Comparison of ENCODE assay signal across 17 cellular contexts in the genomic region with DNA sequence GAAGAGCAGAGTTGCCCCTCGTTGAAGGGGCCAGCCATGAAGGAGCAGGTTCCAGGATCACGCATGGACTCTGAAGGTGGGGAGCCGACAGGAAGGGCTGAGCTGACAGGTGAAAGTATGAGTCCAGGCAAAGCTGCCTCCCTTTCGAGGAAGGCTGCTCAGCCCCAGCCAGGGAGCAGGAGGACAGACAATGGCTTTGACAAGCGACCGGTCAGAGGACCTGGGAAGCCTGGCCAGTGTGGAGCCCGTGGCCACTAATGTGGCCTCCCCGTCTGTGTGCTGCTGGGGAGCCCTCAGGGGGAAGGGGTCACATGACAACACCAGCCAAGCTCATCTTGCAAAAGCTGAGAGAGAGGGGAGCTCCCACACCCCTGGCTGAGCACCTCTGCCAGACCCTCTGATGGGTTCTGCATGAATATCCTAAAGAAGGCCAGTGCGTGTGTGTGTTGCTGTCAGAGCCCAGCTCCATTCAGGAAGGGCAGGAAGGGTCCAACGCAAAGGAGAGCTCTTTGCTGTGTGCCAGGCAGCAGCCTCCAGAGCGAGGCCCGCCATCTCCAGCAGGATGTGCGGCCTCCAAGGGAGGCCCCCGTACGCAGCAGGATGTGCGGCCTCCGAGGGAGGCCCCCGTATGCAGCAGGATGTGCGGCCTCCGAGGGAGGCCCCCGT.
DNase-seq lines count a peak whose midpoint lies in the region; ATAC-seq and TF ChIP-seq lines count a peak whose summit lies in the region.
"Had no signal": no experiment of that assay in that cellular context is flagged by ENCODE, and none has a peak within 500 bp of the region (broad histone marks: within the 10 kb centered on the region; RNA-seq: fewer than 3 reads in every experiment).

No MANE protein-coding gene starts in this region.

- DNase-seq in activated CD4-positive, alpha-beta T cell treated with anti-CD3 and anti-CD28 coated beads, Interleukin-2, amount 10 ng/mL, durations not matched to agents 7 days and 5 days = no peak
- no peak for DNase-seq in activated CD4-positive, alpha-beta T cell treated with anti-CD3 and anti-CD28 coated beads for 1 hour
- peak in 1 of 5 donors; percentile 51 for DNase-seq in CD8-positive, alpha-beta memory T cell
- DNase-seq in activated T-helper 1 cell treated with anti-CD3 and anti-CD28 coated beads, Interleukin-12 subunit alpha, Interleukin-12 subunit beta, Interleukin-2, Interleukin-4 antibody, amounts not matched to agents 30 ng/mL and 10 ng/mL and 1 ng/mL, durations not matched to agents 14 hours and 24 hours and 36 hours (ENCODE audit: low spot score) = no peak
- DNase-seq in lower lobe of right lung (peak; percentile 27), middle frontal gyrus (ENCODE audit: extremely low spot score, low spot score) (no peak), NCI-H524 treated with DMSO at 0.1 percent for 48 hours (lab: John Stamatoyannopoulos, UW) (no peak), NCI-H510A (lab: John Stamatoyannopoulos, UW) (no peak)
- DNase-seq: hypothalamus; NCI-H1417; NCI-H226; stimulated activated CD4-positive, alpha-beta T cell treated with anti-CD3 and anti-CD28 coated beads, Interleukin-1b, Interleukin-23, amount 100 ng/mL, for 48 hours had no signal

- H3K9me3 ChIP-seq in CD8-positive, alpha-beta memory T cell (ENCODE audit: low read length) = no peaks in the 10 kb centered on the region
- H3K9me3 ChIP-seq in lower lobe of right lung = no peaks in the 10 kb centered on the region
- H3K9me3 ChIP-seq: A549, ascending aorta had no signal

- intact Hi-C loops in activated T-helper 1 cell treated with anti-CD3 and anti-CD28 coated beads, Interleukin-12 subunit alpha, Interleukin-12 subunit beta, Interleukin-2, Interleukin-4 antibody, amounts not matched to agents 30 ng/mL and 10 ng/mL and 1 ng/mL, durations not matched to agents 14 hours and 24 hours and 36 hours (cut with micrococcal nuclease) = no loop called here
- intact Hi-C loops in lower lobe of right lung (cut with DNase I) = no loop called here

- peaks cover 46% of the 10 kb centered on the region for H3K4me1 ChIP-seq in CD8-positive, alpha-beta memory T cell (ENCODE audit: insufficient read depth, low read length)
- no peaks in the 10 kb centered on the region for H3K4me1 ChIP-seq in lower lobe of right lung

- H3K4me3 ChIP-seq in CD8-positive, alpha-beta memory T cell (ENCODE audit: low read length) = no peak overlapping the region
- H3K4me3 ChIP-seq in lower lobe of right lung = no peak overlapping the region
- H3K4me3 ChIP-seq: A549, ascending aorta had no signal

- ATAC-seq in lower lobe of right lung = no peak
- ATAC-seq: A549; left lobe of liver; naive thymus-derived CD8-positive, alpha-beta T cell had no signal

- POLR2A ChIA-PET in activated CD4-positive, alpha-beta T cell treated with anti-CD3 and anti-CD28 coated beads, Interleukin-2, amount 10 ng/mL, durations not matched to agents 7 days and 5 days (lab: Charles Lee) = interaction anchor here (0.6 to 1.1 kb wide), 2 partner anchors 12 to 40 kb away, joined by 5 to 9 read pairs; no protein-coding TSS in a partner anchor
- POLR2A ChIA-PET in CD8-positive, alpha-beta memory T cell (lab: Charles Lee) = interaction anchor here (0.8 kb wide), 1 partner anchor 12 kb away, joined by 3 read pairs; no protein-coding TSS in a partner anchor

- H3K9me3 Mint-ChIP-seq in activated CD4-positive, alpha-beta T cell treated with anti-CD3 and anti-CD28 coated beads, Interleukin-2, amount 10 ng/mL, durations not matched to agents 7 days and 5 days = no peaks in the 10 kb centered on the region
- H3K9me3 Mint-ChIP-seq in CD8-positive, alpha-beta memory T cell = no peaks in the 10 kb centered on the region
- H3K9me3 Mint-ChIP-seq in activated T-helper 1 cell treated with anti-CD3 and anti-CD28 coated beads, Interleukin-12 subunit alpha, Interleukin-12 subunit beta, Interleukin-2, Interleukin-4 antibody, amounts not matched to agents 30 ng/mL and 10 ng/mL and 1 ng/mL, durations not matched to agents 14 hours and 24 hours and 36 hours = no peaks in the 10 kb centered on the region
- H3K9me3 Mint-ChIP-seq: naive thymus-derived CD8-positive, alpha-beta T cell had no signal

- CTCF ChIA-PET in activated CD4-positive, alpha-beta T cell treated with anti-CD3 and anti-CD28 coated beads, Interleukin-2, amount 10 ng/mL, durations not matched to agents 7 days and 5 days (lab: Charles Lee) = interaction anchor here (0.7 to 4.2 kb wide), 7 partner anchors 9 to 254 kb away, joined by 3 to 14 read pairs (median 4); no protein-coding TSS in a partner anchor
- CTCF ChIA-PET in CD8-positive, alpha-beta memory T cell (lab: Charles Lee) = interaction anchor here (0.7 kb wide), 1 partner anchor 350 kb away, joined by 3 read pairs; no protein-coding TSS in a partner anchor

- peak overlapping the region; percentile 86 for H3K27ac Mint-ChIP-seq in activated CD4-positive, alpha-beta T cell treated with anti-CD3 and anti-CD28 coated beads, Interleukin-2, amount 10 ng/mL, durations not matched to agents 7 days and 5 days
- peak overlapping the region; percentile 60 to 98 (median 78) for H3K27ac Mint-ChIP-seq in CD8-positive, alpha-beta memory T cell
- H3K27ac Mint-ChIP-seq in activated T-helper 1 cell treated with anti-CD3 and anti-CD28 coated beads, Interleukin-12 subunit alpha, Interleukin-12 subunit beta, Interleukin-2, Interleukin-4 antibody, amounts not matched to agents 30 ng/mL and 10 ng/mL and 1 ng/mL, durations not matched to agents 14 hours and 24 hours and 36 hours = peak overlapping the region; percentile 77

- H3K27ac ChIP-seq in CD8-positive, alpha-beta memory T cell (ENCODE audit: low read depth, low read length) = peak overlapping the region; percentile 31
- no peak overlapping the region for H3K27ac ChIP-seq in lower lobe of right lung
- H3K27ac ChIP-seq: A549, ascending aorta, KMS-11 had no signal

- H3K4me3 Mint-ChIP-seq in activated CD4-positive, alpha-beta T cell treated with anti-CD3 and anti-CD28 coated beads, Interleukin-2, amount 10 ng/mL, durations not matched to agents 7 days and 5 days = peak overlapping the region; percentile 69
- peak overlapping the region in 6 of 7 donors; percentile 5 to 81 (median 44) for H3K4me3 Mint-ChIP-seq in CD8-positive, alpha-beta memory T cell
- H3K4me3 Mint-ChIP-seq in activated T-helper 1 cell treated with anti-CD3 and anti-CD28 coated beads, Interleukin-12 subunit alpha, Interleukin-12 subunit beta, Interleukin-2, Interleukin-4 antibody, amounts not matched to agents 30 ng/mL and 10 ng/mL and 1 ng/mL, durations not matched to agents 14 hours and 24 hours and 36 hours = peak overlapping the region; percentile 63

- H3K36me3 Mint-ChIP-seq in activated CD4-positive, alpha-beta T cell treated with anti-CD3 and anti-CD28 coated beads, Interleukin-2, amount 10 ng/mL, durations not matched to agents 7 days and 5 days (ENCODE audit: low read depth) = peaks cover 75% of the 10 kb centered on the region
- H3K36me3 Mint-ChIP-seq in CD8-positive, alpha-beta memory T cell = peaks cover 0 to 44% (median 6%) of the 10 kb centered on the region in 3 donors
- peaks cover 42% of the 10 kb centered on the region for H3K36me3 Mint-ChIP-seq in activated T-helper 1 cell treated with anti-CD3 and anti-CD28 coated beads, Interleukin-12 subunit alpha, Interleukin-12 subunit beta, Interleukin-2, Interleukin-4 antibody, amounts not matched to agents 30 ng/mL and 10 ng/mL and 1 ng/mL, durations not matched to agents 14 hours and 24 hours and 36 hours (ENCODE audit: low read depth)

- H3K27me3 ChIP-seq in CD8-positive, alpha-beta memory T cell (ENCODE audit: insufficient read depth, low read length, poor library complexity, severe bottlenecking) = no peaks in the 10 kb centered on the region
- no peaks in the 10 kb centered on the region for H3K27me3 ChIP-seq in lower lobe of right lung (ENCODE audit: low read depth)
- H3K27me3 ChIP-seq: ascending aorta had no signal

- H3K36me3 ChIP-seq in CD8-positive, alpha-beta memory T cell (ENCODE audit: insufficient read depth, low read length) = peaks cover 21% of the 10 kb centered on the region
- peaks cover 64% of the 10 kb centered on the region for H3K36me3 ChIP-seq in lower lobe of right lung

- TF ChIP-seq CTCF in lower lobe of right lung (IDR thresholded peaks at IDR 0.05) = no peak

- peaks cover 63% of the 10 kb centered on the region for H3K4me1 Mint-ChIP-seq in activated CD4-positive, alpha-beta T cell treated with anti-CD3 and anti-CD28 coated beads, Interleukin-2, amount 10 ng/mL, durations not matched to agents 7 days and 5 days
- H3K4me1 Mint-ChIP-seq in CD8-positive, alpha-beta memory T cell = peaks cover 43 to 58% (median 53%) of the 10 kb centered on the region in 3 donors
- peaks cover 53% of the 10 kb centered on the region for H3K4me1 Mint-ChIP-seq in activated T-helper 1 cell treated with anti-CD3 and anti-CD28 coated beads, Interleukin-12 subunit alpha, Interleukin-12 subunit beta, Interleukin-2, Interleukin-4 antibody, amounts not matched to agents 30 ng/mL and 10 ng/mL and 1 ng/mL, durations not matched to agents 14 hours and 24 hours and 36 hours (ENCODE audit: low read depth)

- no peaks in the 10 kb centered on the region for H3K27me3 Mint-ChIP-seq in activated CD4-positive, alpha-beta T cell treated with anti-CD3 and anti-CD28 coated beads, Interleukin-2, amount 10 ng/mL, durations not matched to agents 7 days and 5 days
- peaks cover 0 to 4% of the 10 kb centered on the region in 2 donors for H3K27me3 Mint-ChIP-seq in CD8-positive, alpha-beta memory T cell
- no peaks in the 10 kb centered on the region for H3K27me3 Mint-ChIP-seq in activated T-helper 1 cell treated with anti-CD3 and anti-CD28 coated beads, Interleukin-12 subunit alpha, Interleukin-12 subunit beta, Interleukin-2, Interleukin-4 antibody, amounts not matched to agents 30 ng/mL and 10 ng/mL and 1 ng/mL, durations not matched to agents 14 hours and 24 hours and 36 hours (ENCODE audit: insufficient read depth)
- H3K27me3 Mint-ChIP-seq: naive thymus-derived CD8-positive, alpha-beta T cell had no signal
